ENCODE assay signal across 16 cellular contexts in genomic region chr1:200048244-200048643, GRCh38. TPM values are rescaled to one million over a fixed set of nuclear protein-coding genes. Genes with fewer than 3 reads are reported as not detected.
A peak's percentile ranks its signal among the peaks of the same experiment; 100 is the strongest.
DNase-seq lines count a peak whose midpoint lies in the region; ATAC-seq, FAIRE-seq and TF ChIP-seq lines count a peak whose summit lies in the region.
"Had no signal": no experiment of that assay in that cellular context is flagged by ENCODE, and none has a peak within 500 bp of the region (broad histone marks: within the 10 kb centered on the region; RNA-seq: fewer than 3 reads in every experiment).

No MANE protein-coding gene starts in this region.

- H2AFZ ChIP-seq in H1 (ENCODE audit: low read length), result peak overlapping the region; percentile 19; the same call in 1 of the 2 replicates
- H2AFZ ChIP-seq: GM23248 had no signal

- peak in 1 of 2 experiments; percentile 57; a peak in 1 of 3 replicates for TF ChIP-seq EP300 in H1 (IDR thresholded peaks at IDR 0.05; ENCODE audit: borderline replicate concordance in 1 of 2, low read depth in 2 of 2, low read length in 2 of 2)

- WGBS in H1 (ENCODE audit: extremely low coverage in 1 of 2, insufficient coverage in 1 of 2, insufficient read length in 1 of 2, insufficient replicate concordance in 2 of 2, low coverage in 1 of 2, low lambda C conversion rate in 2 of 2, missing lambda C conversion rate in 1 of 2), 2 experiments, result 3% methylated on average over 5 of the region's 5 CpGs; no CpG with 5 or more reads in 1 of the 2 experiments

- H3K27ac ChIP-seq in H1 (ENCODE audit: low read depth, low read length) (peak overlapping the region; percentile 68), A673 (ENCODE audit: low read depth, low read length, poor library complexity, severe bottlenecking) (no peak overlapping the region)
- H3K27ac ChIP-seq: GM23248 had no signal

- peak; percentile 2 to 6; a peak in 1 of 4 replicates for TF ChIP-seq RAD21 in H1 (IDR thresholded peaks at IDR 0.05 in 1 of 2, conservative IDR thresholded peaks at IDR 0.05 in 1 of 2; ENCODE audit: low read depth in 2 of 2, low read length in 2 of 2)

- no peak overlapping the region for H3K4me3 Mint-ChIP-seq in nephron progenitor cell
- H3K4me3 Mint-ChIP-seq: CD14-positive monocyte had no signal

- no peaks in the 10 kb centered on the region for H3K36me3 ChIP-seq in H1 (ENCODE audit: control insufficient read depth in 2 of 4, insufficient read depth in 4 of 4, low read length in 3 of 4)
- H3K36me3 ChIP-seq in A673 (ENCODE audit: insufficient read depth, low read length, poor library complexity, severe bottlenecking), result no peaks in the 10 kb centered on the region
- H3K36me3 ChIP-seq: MG63 had no signal

- peak overlapping the region; percentile 6 to 50 (median 12); a peak in 5 of 8 replicates for H3K4me3 ChIP-seq in H1 (ENCODE audit: extremely low read depth in 1 of 4, insufficient read depth in 2 of 4, low read depth in 3 of 4, low read length in 4 of 4)
- peak overlapping the region; percentile 25; the same call in 1 of the 2 replicates for H3K4me3 ChIP-seq in iPS-18c (ENCODE audit: insufficient read depth, low read depth, low read length)
- H3K4me3 ChIP-seq in A673 (ENCODE audit: low read depth, low read length, poor library complexity, severe bottlenecking), result no peak overlapping the region
- H3K4me3 ChIP-seq: GM23248, MG63 had no signal

- H3K18ac ChIP-seq in H1 (ENCODE audit: extremely low read depth, low read length), result peak overlapping the region; percentile 84

- peak overlapping the region; percentile 82 for H4K5ac ChIP-seq in H1 (ENCODE audit: insufficient read length, low read depth, low read length)

- H3K4ac ChIP-seq in H1 (replicated peaks; ENCODE audit: insufficient read length, low read depth, low read length), result no peak overlapping the region

- peak overlapping the region; percentile 66 for H3K4me2 ChIP-seq in H1 (ENCODE audit: insufficient read depth in 1 of 2, low read depth in 2 of 2, low read length in 2 of 2)

- peak overlapping the region in 1 of 4 experiments; percentile 22; a peak in 2 of 7 replicates for H3K9ac ChIP-seq in H1 (replicated peaks in 1 of 4; ENCODE audit: extremely low read depth in 1 of 4, low read depth in 3 of 4, low read length in 3 of 4)
- H3K9ac ChIP-seq: GM23248 had no signal

- POLR2A ChIA-PET in H1 (lab: Charles Lee; ENCODE audit: partially characterized antibody), result interaction anchor here (0.6 to 3.1 kb wide), 6 partner anchors 11 to 456 kb away, joined by 3 to 36 read pairs (median 3); no protein-coding TSS in a partner anchor
- POLR2A ChIA-PET in A673 (lab: Charles Lee; ENCODE audit: low non-redundant PET), result interaction anchor here (0.6 kb wide), 1 partner anchor 710 kb away, joined by 4 read pairs; no protein-coding TSS in a partner anchor

- peak; percentile 24 for DNase-seq in NCI-H748 (lab: John Stamatoyannopoulos, UW; ENCODE audit: unreplicated experiment)
- no peak for DNase-seq in NCI-H748 treated with DMSO at 0.1 percent for 48 hours (lab: John Stamatoyannopoulos, UW)
- peak; percentile 84 to 88 for DNase-seq in H1 (ENCODE audit: low read depth in 1 of 2, low spot score in 2 of 2)
- DNase-seq in retina, result peak; percentile 25
- DNase-seq in nephron progenitor cell, result no peak
- DNase-seq in A673 (ENCODE audit: low spot score), result no peak
- DNase-seq: Caco-2, DMS79, GDM1, GM23248, MG63, NCI-H1930, PC-3 had no signal

- no TSS peak for BruUV-seq in A673 (replicated peaks; lab: Mats Ljungman, UMichigan)

- intact Hi-C loops in A673 (cut with micrococcal nuclease; ENCODE audit: unreplicated experiment), result no loop called here

- TF ChIP-seq POLR2A in H1 (IDR thresholded peaks at IDR 0.05; ENCODE audit: control extremely low read depth in 1 of 2, low read depth in 2 of 2, low read length in 2 of 2), result peak in 1 of 2 experiments; percentile 51; a peak in 1 of 3 replicates

- peak overlapping the region; percentile 32 for H3K56ac ChIP-seq in H1 (replicated peaks; ENCODE audit: insufficient read length, low read depth, low read length)

- no peaks in the 10 kb centered on the region; the same call in 1 of the 2 replicates for H3K23me2 ChIP-seq in H1 (ENCODE audit: low read depth, low read length)

- H3K4me1 Mint-ChIP-seq in nephron progenitor cell, result peaks cover 46% of the 10 kb centered on the region

- no peaks in the 10 kb centered on the region for H3K9me3 Mint-ChIP-seq in nephron progenitor cell

- peak overlapping the region; percentile 83 for H4K91ac ChIP-seq in H1 (replicated peaks; ENCODE audit: insufficient read length, low read length)

- FAIRE-seq in H1 (lab: Jason Lieb, UNC), result peak; percentile 99

- peaks cover 35% of the 10 kb centered on the region for H3K27me3 Mint-ChIP-seq in nephron progenitor cell (ENCODE audit: low read depth, poor library complexity)

- peak overlapping the region; percentile 2; the same call in 1 of the 2 replicates for H2AK5ac ChIP-seq in H1 (ENCODE audit: low read depth, low read length)

- H3K36me3 Mint-ChIP-seq in nephron progenitor cell (ENCODE audit: low read depth), result peaks cover 52% of the 10 kb centered on the region
- H3K36me3 Mint-ChIP-seq: CD14-positive monocyte had no signal

- peak overlapping the region; percentile 49 for H2BK120ac ChIP-seq in H1 (replicated peaks; ENCODE audit: low read depth, low read length)

- no peak overlapping the region for H2BK15ac ChIP-seq in H1 (ENCODE audit: low read length)

- no peak overlapping the region for H3K27ac Mint-ChIP-seq in nephron progenitor cell
- H3K27ac Mint-ChIP-seq: CD14-positive monocyte had no signal

- H3K79me1 ChIP-seq in H1 (ENCODE audit: low read depth, low read length), result no peaks in the 10 kb centered on the region

- no peak for ATAC-seq in HG03439 (IDR thresholded peaks at IDR 0.05; ENCODE audit: unreplicated experiment)
- ATAC-seq: PC-3 had no signal

- no peak overlapping the region for H2BK20ac ChIP-seq in H1 (ENCODE audit: low read length)

- H3K4me1 ChIP-seq in H1 (replicated peaks in 1 of 4; ENCODE audit: control insufficient read depth in 3 of 4, insufficient read depth in 4 of 4, low read length in 3 of 4) (peaks cover 1 to 16% (median 10%) of the 10 kb centered on the region in 4 experiments; a peak in 5 of 7 replicates), A673 (ENCODE audit: insufficient read depth, low read length, poor library complexity, severe bottlenecking) (no peaks in the 10 kb centered on the region)

- TF ChIP-seq CTCF in H1 (IDR thresholded peaks at IDR 0.05; ENCODE audit: control extremely low read depth in 1 of 3, insufficient read depth in 1 of 3, low read depth in 1 of 3, low read length in 3 of 3) (no peak), nephron progenitor cell (IDR thresholded peaks at IDR 0.05) (no peak), A673 (conservative IDR thresholded peaks at IDR 0.05; ENCODE audit: low read depth, low read length) (no peak)

- H2BK12ac ChIP-seq in H1 (ENCODE audit: low read depth, low read length), result peak overlapping the region; percentile 96

- H3K9me3 ChIP-seq in H1 (ENCODE audit: insufficient read depth in 2 of 2, low read depth in 1 of 2, low read length in 1 of 2), result no peaks in the 10 kb centered on the region
- no peaks in the 10 kb centered on the region for H3K9me3 ChIP-seq in iPS-18c (ENCODE audit: control insufficient read depth, insufficient read depth, low read length)
- H3K9me3 ChIP-seq in A673 (ENCODE audit: low read depth, low read length, poor library complexity, severe bottlenecking), result no peaks in the 10 kb centered on the region
- H3K9me3 ChIP-seq: Caco-2, MG63 had no signal

- no peak overlapping the region for H4K8ac ChIP-seq in H1 (ENCODE audit: extremely low read depth, insufficient read depth, low read length)

- H4K20me1 ChIP-seq in H1 (replicated peaks in 1 of 2; ENCODE audit: control insufficient read depth in 1 of 2, insufficient read depth in 2 of 2, low read length in 2 of 2), result no peaks in the 10 kb centered on the region

- CTCF ChIA-PET in H1 (lab: Charles Lee; ENCODE audit: partially characterized antibody), result interaction anchor here (0.6 to 1.2 kb wide), 2 partner anchors 364 to 891 kb away, joined by 3 to 4 read pairs; no protein-coding TSS in a partner anchor
- CTCF ChIA-PET in A673 (lab: Charles Lee), result no interaction called here

- H3K27me3 ChIP-seq in H1 (replicated peaks in 1 of 4; ENCODE audit: control insufficient read depth in 3 of 4, extremely low read depth in 1 of 4, insufficient read depth in 3 of 4, low read length in 3 of 4), result peaks cover 0 to 10% (median 4%) of the 10 kb centered on the region in 4 experiments; a peak in 5 of 7 replicates
- peaks cover 57% of the 10 kb centered on the region for H3K27me3 ChIP-seq in A673 (replicated peaks; ENCODE audit: insufficient read depth, low read depth, low read length, poor library complexity)

- H3K14ac ChIP-seq in H1 (ENCODE audit: insufficient read length), result peak overlapping the region; percentile 50

- H2BK5ac ChIP-seq in H1 (ENCODE audit: low read depth, low read length), result peak overlapping the region; percentile 85

- peaks cover 0 to 26% of the 10 kb centered on the region in 2 experiments; a peak in 2 of 4 replicates for H3K79me2 ChIP-seq in H1 (ENCODE audit: control insufficient read depth in 1 of 2, insufficient read depth in 2 of 2, low read length in 2 of 2)

- no peak overlapping the region for H3K23ac ChIP-seq in H1 (ENCODE audit: insufficient read length)

TF ChIP-seq in H1, 55 proteins besides CTCF, POLR2A, EP300 and RAD21 (continues in another document):
- TF ChIP-seq SP1 (IDR thresholded peaks at IDR 0.05; ENCODE audit: low read depth, low read length) (0 out of 2 replicates have a peak, but pooled peaks have one; percentile 45), CEBPB (IDR thresholded peaks at IDR 0.05; ENCODE audit: low read depth, low read length) (peak; percentile 14; the same call in 1 of the 2 replicates), SAP30 (IDR thresholded peaks at IDR 0.05; ENCODE audit: insufficient read depth, insufficient replicate concordance, low read length) (peak; percentile 42), POLR2AphosphoS5 (IDR thresholded peaks at IDR 0.05; ENCODE audit: low read depth, low read length) (peak; percentile 59; the same call in 1 of the 2 replicates), HDAC6 (IDR thresholded peaks at IDR 0.05; ENCODE audit: low read depth, low read length) (no peak), MAX (IDR thresholded peaks at IDR 0.05) (peak; percentile 93)

RNA-seq across cellular contexts. Expression of gene NR5A2, which starts 20.7 kb away (rescaled TPM):
- 11.6 and 11.7 TPM in 2 replicates for total RNA-seq in H1 (2021; fragmentation: NEBNext Ultra II Directional; extraction: Animal tissue kit (Norgen Biotek cat#: 25700))
- 1.7 and 2.1 TPM in 2 replicates for polyA plus RNA-seq in H1 (2011; rRNA removed)
- 2.4 TPM for polyA plus RNA-seq in H1 (2011; cell fraction: cytosol; rRNA removed)
- polyA plus RNA-seq in H1 (2011; cell fraction: nucleus; rRNA removed), result 4.2 TPM
- polyA plus RNA-seq in H1 (2012, experiment 1 of 2), result 1.9 to 4.9 TPM (median 2.8 TPM) in 4 replicates
- polyA plus RNA-seq in H1 (2012, experiment 2 of 2), result 0.30 TPM
- polyA plus RNA-seq in H1 (2013, experiment 1 of 2), result 8.1 TPM
- 8.4 TPM for polyA plus RNA-seq in H1 (2013, experiment 2 of 2)
- 6.8 and 9.6 TPM in 2 replicates for polyA minus RNA-seq in H1 (2011; rRNA and poly(A)+ RNA removed)
- 3.2 TPM for polyA minus RNA-seq in H1 (2011; cell fraction: cytosol; rRNA and poly(A)+ RNA removed)
- polyA minus RNA-seq in H1 (2011; cell fraction: nucleus; rRNA and poly(A)+ RNA removed), result 18.6 TPM
- not detected in 2 replicates for total RNA-seq in A673 (2021)

Comparison
In these comparisons a context has a peak if more than half of its experiments do, and no peak if none do; other contexts are left out.
1. DNase-seq: peak in NCI-H748 (single experiment), H1 (2 of 2) and retina (single experiment); none in NCI-H748 treated with DMSO at 0.1 percent for 48 hours (single experiment), nephron progenitor cell (single experiment) and A673 (single experiment).
2. RNA of gene NR5A2, which starts 20.7 kb away (total RNA-seq): 11.6 to 11.7 TPM in H1; not detected in A673; every median in the first group is over 10 times any median in the second.